In the genomic region with DNA sequence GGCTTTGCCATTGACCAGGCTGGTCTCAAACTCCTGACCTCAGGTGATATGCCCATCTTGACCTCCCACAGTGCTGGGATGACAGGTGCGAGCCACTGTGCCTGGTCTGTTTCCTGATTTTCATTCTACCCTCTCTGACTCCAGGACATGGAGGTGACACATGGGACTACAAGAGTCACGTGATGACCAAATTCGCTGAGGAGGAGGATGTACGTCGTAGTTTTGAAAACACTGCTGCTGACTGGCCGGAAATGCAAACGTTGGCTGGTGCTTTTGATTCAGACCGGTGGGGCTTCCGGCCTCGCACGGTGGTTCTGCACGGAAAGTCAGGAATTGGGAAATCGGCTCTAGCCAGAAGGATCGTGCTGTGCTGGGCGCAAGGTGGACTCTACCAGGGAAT, we compare ENCODE assay signal across 37 cellular contexts. TPM values are rescaled to one million over a fixed set of nuclear protein-coding genes. Genes with fewer than 3 reads are reported as not detected.
"Had no signal": no experiment of that assay in that cellular context is flagged by ENCODE, and none has a peak within 500 bp of the region (broad histone marks: within the 10 kb centered on the region; RNA-seq: fewer than 3 reads in every experiment).

No MANE protein-coding gene starts in this region.

- H3K4me3 ChIP-seq: adrenal gland, body of pancreas, breast epithelium had no signal

- H3K27me3 ChIP-seq: adrenal gland, body of pancreas, brain microvascular endothelial cell, breast epithelium had no signal

- H3K4me1 ChIP-seq: adrenal gland, body of pancreas, breast epithelium had no signal

- ATAC-seq: activated CD8-positive, alpha-beta T cell treated with anti-CD3 and anti-CD28 coated beads for 36 hours; activated naive CD4-positive, alpha-beta T cell treated with anti-CD3 and anti-CD28 coated beads, Interleukin-2, amount 50 U/mL, for 72 hours; activated T-cell treated with anti-CD3 and anti-CD28 coated beads, Interleukin-2, amount 50 U/mL, for 4 hours; activated T-cell treated with anti-CD3 and anti-CD28 coated beads, Interleukin-2, amount 50 U/mL, for 72 hours; activated T-helper 17 cell treated with anti-CD3 and anti-CD28 coated beads, Interleukin-2, amount 50 U/mL, for 72 hours; body of pancreas had no signal

- DNase-seq: activated B cell treated with CpG ODN at 0.5 μM for 24 hours; activated CD4-positive, alpha-beta memory T cell treated with anti-CD3 and anti-CD28 coated beads for 36 hours; activated CD4-positive, alpha-beta T cell treated with anti-CD3 and anti-CD28 coated beads for 4 hours; activated CD4-positive, alpha-beta T cell treated with anti-CD3 and anti-CD28 coated beads, Interleukin-2, amount 10 ng/mL, durations not matched to agents 24 days and 14 days; activated CD4-positive, alpha-beta T cell treated with anti-CD3 and anti-CD28 coated beads, Interleukin-2, amount 50 U/mL, for 1 hour; activated CD4-positive, alpha-beta T cell treated with anti-CD3 and anti-CD28 coated beads, Interleukin-2, amount 50 U/mL, for 4 hours; activated CD4-positive, CD25-positive, alpha-beta regulatory T cell treated with anti-CD3 and anti-CD28 coated beads, Interleukin-2, amount 50 U/mL, for 72 hours; activated CD8-positive, alpha-beta memory T cell treated with anti-CD3 and anti-CD28 coated beads, Interleukin-2, amount 50 U/mL, for 4 hours; activated CD8-positive, alpha-beta T cell treated with anti-CD3 and anti-CD28 coated beads for 36 hours; activated effector memory CD4-positive, alpha-beta T cell treated with anti-CD3 and anti-CD28 coated beads, Interleukin-2, amount 50 U/mL, for 16 hours; activated gamma-delta T cell treated with Interleukin-2 at 50 U/mL for 16 hours; activated naive CD4-positive, alpha-beta T cell; activated naive CD4-positive, alpha-beta T cell treated with anti-CD3 and anti-CD28 coated beads for 36 hours; activated naive CD4-positive, alpha-beta T cell treated with anti-CD3 and anti-CD28 coated beads, Interleukin-2, amount 50 U/mL, for 16 hours; activated naive CD8-positive, alpha-beta T cell treated with anti-CD3 and anti-CD28 coated beads for 36 hours; activated T-cell treated with anti-CD3 and anti-CD28 coated beads for 4 hours; activated T-cell treated with anti-CD3 and anti-CD28 coated beads, Interleukin-2, amount 50 U/mL, for 1 hour; activated T-cell treated with anti-CD3 and anti-CD28 coated beads, Interleukin-2, amount 50 U/mL, for 4 hours; activated T-cell treated with anti-CD3 and anti-CD28 coated beads, Interleukin-2, amount 50 U/mL, for 72 hours; adrenal gland; amniotic stem cell; aorta; body of pancreas; brain microvascular endothelial cell; central memory CD4-positive, alpha-beta T cell; T-helper 2 cell; T-helper 9 cell had no signal

- FAIRE-seq: astrocyte, TTC549 had no signal

- H3K27ac ChIP-seq: adrenal gland, body of pancreas, brain microvascular endothelial cell, breast epithelium, VCaP had no signal

- H3K9me3 ChIP-seq: adrenal gland, body of pancreas had no signal

- H3K36me3 ChIP-seq: adrenal gland, brain microvascular endothelial cell, breast epithelium had no signal

RNA-seq across cellular contexts. Expression of gene NLRP5, which starts 40.2 kb away (rescaled TPM):
- total RNA-seq: activated B cell treated with CpG ODN at 0.5 μM for 24 hours; activated CD4-positive, alpha-beta memory T cell treated with anti-CD3 and anti-CD28 coated beads for 36 hours; activated CD4-positive, alpha-beta T cell treated with anti-CD3 and anti-CD28 coated beads, Interleukin-2, amount 10 ng/mL, durations not matched to agents 24 days and 14 days; activated CD8-positive, alpha-beta memory T cell treated with anti-CD3 and anti-CD28 coated beads for 36 hours; activated CD8-positive, alpha-beta T cell treated with anti-CD3 and anti-CD28 coated beads for 36 hours; activated naive CD4-positive, alpha-beta T cell treated with anti-CD3 and anti-CD28 coated beads for 36 hours; activated naive CD4-positive, alpha-beta T cell treated with anti-CD3 and anti-CD28 coated beads, Interleukin-2, amount 50 U/mL, for 72 hours; activated naive CD8-positive, alpha-beta T cell treated with anti-CD3 and anti-CD28 coated beads for 36 hours; activated T-cell treated with anti-CD3 and anti-CD28 coated beads, Interleukin-2, amount 50 U/mL, for 4 hours; activated T-cell treated with anti-CD3 and anti-CD28 coated beads, Interleukin-2, amount 50 U/mL, for 72 hours; activated T-helper 1 cell treated with anti-CD3 and anti-CD28 coated beads, Interleukin-12 subunit alpha, Interleukin-12 subunit beta, Interleukin-2, Interleukin-4 antibody, amounts not matched to agents 30 ng/mL and 10 ng/mL and 1 ng/mL, durations not matched to agents 14 hours and 24 hours and 36 hours; activated T-helper 17 cell treated with anti-CD3 and anti-CD28 coated beads, Interleukin-2, amount 50 U/mL, for 72 hours; adrenal gland; aorta; astrocyte; body of pancreas; cardiac septum; cerebellum had no signal
- polyA plus RNA-seq: adrenal gland, aorta had no signal
